ENCODE assay signal across 8 cellular contexts in genomic region chr5:119073746-119074337, GRCh38. TPM values are rescaled to one million over a fixed set of nuclear protein-coding genes. Genes with fewer than 3 reads are reported as not detected.
DNase-seq lines count a peak whose midpoint lies in the region; ATAC-seq and TF ChIP-seq lines count a peak whose summit lies in the region.
"Not testable (repeated sequence)": the region's sequence is repeated elsewhere in the genome, so short reads cannot be mapped to it uniquely, and the experiment has no call there.

No MANE protein-coding gene starts in this region.

- not testable (repeated sequence) for H3K9me3 ChIP-seq in BLaER1 treated with 17β-estradiol and CSF1 and Interleukin-3, amounts not matched to agents 10 nM and 100 nM (replicated peaks in 1 of 11); Karpas-422 (ENCODE audit: low read length); iPS-20b (ENCODE audit: insufficient read depth, low read depth, low read length)

- not testable (repeated sequence) for TF ChIP-seq CTCF in activated CD8-positive, alpha-beta T cell treated with anti-CD3 and anti-CD28 coated beads for 36 hours (IDR thresholded peaks at IDR 0.05); neural crest cell (conservative IDR thresholded peaks at IDR 0.05)

- peaks cover 67% of the 10 kb centered on the region for H3K79me2 ChIP-seq in Karpas-422 (ENCODE audit: low read length)

- peak overlapping the region; percentile 60; the same call in 1 of the 2 replicates for H2AFZ ChIP-seq in Karpas-422 (ENCODE audit: low read length)

- peaks cover 0 to 64% (median 7%) of the 10 kb centered on the region in 11 experiments; a peak in 13 of 22 replicates for H4K20me1 ChIP-seq in BLaER1 treated with 17β-estradiol and CSF1 and Interleukin-3, amounts not matched to agents 10 nM and 100 nM
- not testable (repeated sequence) for H4K20me1 ChIP-seq in Karpas-422 (ENCODE audit: insufficient read depth, low read depth, low read length)

- H3K27me3 ChIP-seq in BLaER1 treated with 17β-estradiol and CSF1 and Interleukin-3, amounts not matched to agents 10 nM and 100 nM; Karpas-422 (ENCODE audit: low read length); iPS-20b (ENCODE audit: insufficient read depth, low read length): not testable (repeated sequence)

- CTCF ChIA-PET in T-cell (lab: Charles Lee): interaction anchor here (0.7 to 1.0 kb wide), 2 partner anchors 85 to 673 kb away, joined by 3 to 4 read pairs; no protein-coding TSS in a partner anchor
- CTCF ChIA-PET in activated CD8-positive, alpha-beta T cell treated with anti-CD3 and anti-CD28 coated beads for 36 hours (lab: Charles Lee): interaction anchor here (2.3 to 4.5 kb wide), 2 partner anchors 85 to 338 kb away, joined by 8 to 25 read pairs; partner anchors contain the start of gene DTWD2

- H3K4me2 ChIP-seq in BLaER1 treated with 17β-estradiol and CSF1 and Interleukin-3, amounts not matched to agents 10 nM and 100 nM: peak overlapping the region; percentile 78 to 96 (median 83)
- H3K4me2 ChIP-seq in Karpas-422 (ENCODE audit: low read depth, low read length, poor library complexity, severe bottlenecking): peak overlapping the region; percentile 93

- peak overlapping the region in 2 of 3 donors; percentile 21 to 50 for H3K4me3 Mint-ChIP-seq in T-cell
- H3K4me3 Mint-ChIP-seq in activated CD8-positive, alpha-beta T cell treated with anti-CD3 and anti-CD28 coated beads for 36 hours: peak overlapping the region; percentile 47
- H3K4me3 Mint-ChIP-seq in activated naive CD8-positive, alpha-beta T cell treated with anti-CD3 and anti-CD28 coated beads, Interleukin-2, amount 10 ng/mL, durations not matched to agents 7 days and 5 days: peak overlapping the region; percentile 40
- peak overlapping the region; percentile 64 for H3K4me3 Mint-ChIP-seq in neural crest cell

- peaks cover 30 to 65% (median 34%) of the 10 kb centered on the region in 10 experiments for H3K4me1 ChIP-seq in BLaER1 treated with 17β-estradiol and CSF1 and Interleukin-3, amounts not matched to agents 10 nM and 100 nM
- peaks cover 67% of the 10 kb centered on the region for H3K4me1 ChIP-seq in Karpas-422 (ENCODE audit: low read length)
- H3K4me1 ChIP-seq in iPS-20b (ENCODE audit: insufficient read depth, low read length): peaks cover 22% of the 10 kb centered on the region

- not testable (repeated sequence) for H3K27me3 Mint-ChIP-seq in T-cell; activated CD8-positive, alpha-beta T cell treated with anti-CD3 and anti-CD28 coated beads for 36 hours; activated naive CD8-positive, alpha-beta T cell treated with anti-CD3 and anti-CD28 coated beads, Interleukin-2, amount 10 ng/mL, durations not matched to agents 7 days and 5 days; neural crest cell (ENCODE audit: low read depth)

- H3K4me1 Mint-ChIP-seq in T-cell: peaks cover 46 to 49% (median 47%) of the 10 kb centered on the region in 3 donors
- peaks cover 41% of the 10 kb centered on the region for H3K4me1 Mint-ChIP-seq in activated CD8-positive, alpha-beta T cell treated with anti-CD3 and anti-CD28 coated beads for 36 hours (ENCODE audit: low read depth)
- H3K4me1 Mint-ChIP-seq in activated naive CD8-positive, alpha-beta T cell treated with anti-CD3 and anti-CD28 coated beads, Interleukin-2, amount 10 ng/mL, durations not matched to agents 7 days and 5 days: peaks cover 35% of the 10 kb centered on the region
- H3K4me1 Mint-ChIP-seq in neural crest cell: peaks cover 27% of the 10 kb centered on the region

- H3K9me3 Mint-ChIP-seq in T-cell; activated CD8-positive, alpha-beta T cell treated with anti-CD3 and anti-CD28 coated beads for 36 hours; activated naive CD8-positive, alpha-beta T cell treated with anti-CD3 and anti-CD28 coated beads, Interleukin-2, amount 10 ng/mL, durations not matched to agents 7 days and 5 days; neural crest cell: not testable (repeated sequence)

- intact Hi-C loops in activated CD8-positive, alpha-beta T cell treated with anti-CD3 and anti-CD28 coated beads for 36 hours (cut with micrococcal nuclease): loop anchor here (5.0 kb wide), 3 partner anchors 87 to 338 kb away; partner anchors contain the start of gene DTWD2

- peak; percentile 67 for DNase-seq in Karpas-422
- not testable (repeated sequence) for DNase-seq in T-cell; activated CD8-positive, alpha-beta T cell treated with anti-CD3 and anti-CD28 coated beads for 36 hours; activated naive CD8-positive, alpha-beta T cell treated with anti-CD3 and anti-CD28 coated beads, Interleukin-2, amount 10 ng/mL, durations not matched to agents 7 days and 5 days; neural crest cell (ENCODE audit: low read depth, low spot score)

- H3K4me3 ChIP-seq in BLaER1 treated with 17β-estradiol and CSF1 and Interleukin-3, amounts not matched to agents 10 nM and 100 nM: peak overlapping the region in 3 of 10 experiments; percentile 16 to 84 (median 79); a peak in 4 of 20 replicates
- H3K4me3 ChIP-seq in GM08714 (ENCODE audit: low read length) (peak overlapping the region; percentile 99), Karpas-422 (ENCODE audit: low read length) (peak overlapping the region; percentile 86), iPS-20b (ENCODE audit: low read length) (peak overlapping the region; percentile 52; the same call in 1 of the 2 replicates)

- not testable (repeated sequence) for ATAC-seq in T-cell (replicated peaks in 1 of 4); activated CD8-positive, alpha-beta T cell treated with anti-CD3 and anti-CD28 coated beads for 36 hours; activated naive CD8-positive, alpha-beta T cell treated with anti-CD3 and anti-CD28 coated beads, Interleukin-2, amount 10 ng/mL, durations not matched to agents 7 days and 5 days (ENCODE audit: low read depth)

- peak overlapping the region in 4 of 11 experiments; percentile 6 to 98 (median 31); a peak in 6 of 22 replicates for H3K9ac ChIP-seq in BLaER1 treated with 17β-estradiol and CSF1 and Interleukin-3, amounts not matched to agents 10 nM and 100 nM
- H3K9ac ChIP-seq in Karpas-422 (ENCODE audit: low read length) (peak overlapping the region; percentile 84), iPS-20b (ENCODE audit: low read depth, low read length) (peak overlapping the region; percentile 45; the same call in 1 of the 2 replicates)

- H3K36me3 ChIP-seq in BLaER1 treated with 17β-estradiol and CSF1 and Interleukin-3, amounts not matched to agents 10 nM and 100 nM; Karpas-422 (ENCODE audit: insufficient read depth, low read length); iPS-20b (ENCODE audit: insufficient read depth, low read depth, low read length): not testable (repeated sequence)

- H3K27ac Mint-ChIP-seq in T-cell: peak overlapping the region in 1 of 2 donors; percentile 24
- H3K27ac Mint-ChIP-seq in activated CD8-positive, alpha-beta T cell treated with anti-CD3 and anti-CD28 coated beads for 36 hours: peak overlapping the region; percentile 76
- H3K27ac Mint-ChIP-seq in activated naive CD8-positive, alpha-beta T cell treated with anti-CD3 and anti-CD28 coated beads, Interleukin-2, amount 10 ng/mL, durations not matched to agents 7 days and 5 days: peak overlapping the region; percentile 61
- H3K27ac Mint-ChIP-seq in neural crest cell (ENCODE audit: unreplicated experiment): not testable (repeated sequence)

- H3K27ac ChIP-seq in BLaER1 treated with 17β-estradiol and CSF1 and Interleukin-3, amounts not matched to agents 10 nM and 100 nM: peak overlapping the region in 5 of 11 experiments; percentile 6 to 31 (median 22); a peak in 2 of 22 replicates
- H3K27ac ChIP-seq in Karpas-422 (ENCODE audit: low read length) (peak overlapping the region; percentile 88), iPS-20b (ENCODE audit: low read length) (peak overlapping the region; percentile 22)

- POLR2A ChIA-PET in T-cell (lab: Charles Lee): interaction anchor here in 1 of 2 donors (0.6 to 0.7 kb wide), 2 partner anchors 17 to 294 kb away, joined by 3 read pairs; no protein-coding TSS in a partner anchor
- POLR2A ChIA-PET in activated CD8-positive, alpha-beta T cell treated with anti-CD3 and anti-CD28 coated beads for 36 hours (lab: Charles Lee); activated naive CD8-positive, alpha-beta T cell treated with anti-CD3 and anti-CD28 coated beads, Interleukin-2, amount 10 ng/mL, durations not matched to agents 7 days and 5 days (lab: Charles Lee): not testable (repeated sequence)

- H3K9me2 ChIP-seq in Karpas-422 (replicated peaks; ENCODE audit: insufficient read depth, low read length): not testable (repeated sequence)

- H3K36me3 Mint-ChIP-seq in T-cell; activated CD8-positive, alpha-beta T cell treated with anti-CD3 and anti-CD28 coated beads for 36 hours (ENCODE audit: low read depth); activated naive CD8-positive, alpha-beta T cell treated with anti-CD3 and anti-CD28 coated beads, Interleukin-2, amount 10 ng/mL, durations not matched to agents 7 days and 5 days; neural crest cell (ENCODE audit: low read depth): not testable (repeated sequence)

RNA-seq across cellular contexts. Expression of gene DMXL1, which starts 3.0 kb away (rescaled TPM):
- 37.6 and 107 TPM in 2 replicates for total RNA-seq in Karpas-422 (2014; rRNA removed; shearing (Covaris generic); ENCODE audit: low replicate concordance)
- total RNA-seq in T-cell: 10 to 100 TPM; 25.8 to 37.2 (median 28.2) TPM
- total RNA-seq in activated CD8-positive, alpha-beta T cell treated with anti-CD3 and anti-CD28 coated beads for 36 hours: 10 to 100 TPM; 20.8 to 23.3 TPM
- total RNA-seq in activated naive CD8-positive, alpha-beta T cell treated with anti-CD3 and anti-CD28 coated beads, Interleukin-2, amount 10 ng/mL, durations not matched to agents 7 days and 5 days: 10 to 100 TPM; 35.5 to 40.7 TPM
- total RNA-seq in neural crest cell: 24.1 and 24.8 TPM in 2 replicates
